24 cellular contexts compared by ENCODE assay signal in genomic region chr22:48382197-48382596, GRCh38.
"Had no signal": no experiment of that assay in that cellular context is flagged by ENCODE, and none has a peak within 500 bp of the region (broad histone marks: within the 10 kb centered on the region; RNA-seq: fewer than 3 reads in every experiment).

No MANE protein-coding gene starts in this region.

- H3K27ac Mint-ChIP-seq: activated CD4-positive, alpha-beta memory T cell treated with anti-CD3 and anti-CD28 coated beads for 36 hours; activated CD4-positive, alpha-beta T cell treated with anti-CD3 and anti-CD28 coated beads, Interleukin-2, amount 10 ng/mL, durations not matched to agents 24 days and 14 days; activated naive CD8-positive, alpha-beta T cell; activated T-helper 17 cell treated with anti-CD3 and anti-CD28 coated beads, Interleukin-2, amount 50 U/mL, for 72 hours; memory B cell had no signal

- H3K4me1 ChIP-seq: gastroesophageal sphincter, parathyroid adenoma, right atrium auricular region, vagina had no signal

- H3K27me3 ChIP-seq: right atrium auricular region, vagina had no signal

- H3K4me3 ChIP-seq: gastroesophageal sphincter, hepatocyte, right atrium auricular region, thoracic aorta, vagina had no signal

- ATAC-seq: activated T-cell treated with anti-CD3 and anti-CD28 coated beads, Interleukin-2, amount 50 U/mL, for 4 hours; activated T-helper 17 cell treated with anti-CD3 and anti-CD28 coated beads, Interleukin-2, amount 50 U/mL, for 72 hours; gastroesophageal sphincter; left cardiac atrium; stimulated activated naive CD8-positive, alpha-beta T cell treated with anti-CD3 and anti-CD28 coated beads, Interleukin-15, Interleukin-2, amounts not matched to agents 100 U/mL and 50 U/mL, for 24 hours had no signal

- H3K36me3 ChIP-seq: gastroesophageal sphincter, right atrium auricular region, thoracic aorta, vagina had no signal

- H3K4me1 Mint-ChIP-seq: activated CD4-positive, alpha-beta T cell treated with anti-CD3 and anti-CD28 coated beads, Interleukin-2, amount 10 ng/mL, durations not matched to agents 24 days and 14 days; activated T-helper 17 cell treated with anti-CD3 and anti-CD28 coated beads, Interleukin-2, amount 50 U/mL, for 72 hours; central memory CD8-positive, alpha-beta T cell; memory B cell had no signal

- H3K27ac ChIP-seq: gastroesophageal sphincter, hepatocyte, parathyroid adenoma, right atrium auricular region, thoracic aorta, vagina had no signal

- H3K4me3 Mint-ChIP-seq: activated CD4-positive, alpha-beta memory T cell treated with anti-CD3 and anti-CD28 coated beads for 36 hours; activated CD4-positive, alpha-beta T cell treated with anti-CD3 and anti-CD28 coated beads, Interleukin-2, amount 10 ng/mL, durations not matched to agents 24 days and 14 days; activated naive CD8-positive, alpha-beta T cell; activated T-cell treated with anti-CD3 and anti-CD28 coated beads, Interleukin-2, amount 50 U/mL, for 4 hours; activated T-helper 17 cell treated with anti-CD3 and anti-CD28 coated beads, Interleukin-2, amount 50 U/mL, for 72 hours; central memory CD8-positive, alpha-beta T cell; memory B cell had no signal

- H3K27me3 Mint-ChIP-seq: activated CD4-positive, alpha-beta T cell treated with anti-CD3 and anti-CD28 coated beads, Interleukin-2, amount 10 ng/mL, durations not matched to agents 24 days and 14 days; activated naive CD8-positive, alpha-beta T cell; activated T-helper 17 cell treated with anti-CD3 and anti-CD28 coated beads, Interleukin-2, amount 50 U/mL, for 72 hours had no signal

- H3K36me3 Mint-ChIP-seq: activated naive CD8-positive, alpha-beta T cell; memory B cell had no signal

- DNase-seq: activated CD4-positive, alpha-beta memory T cell treated with anti-CD3 and anti-CD28 coated beads for 36 hours; activated CD4-positive, alpha-beta T cell treated with anti-CD3 and anti-CD28 coated beads, Interleukin-2, amount 10 ng/mL, durations not matched to agents 24 days and 14 days; activated CD4-positive, CD25-positive, alpha-beta regulatory T cell treated with anti-CD3 and anti-CD28 coated beads, Interleukin-2, amount 50 U/mL, for 72 hours; activated naive CD4-positive, alpha-beta T cell treated with Interleukin-2 at 50 U/mL for 16 hours; activated T-cell treated with anti-CD3 and anti-CD28 coated beads, Interleukin-2, amount 50 U/mL, for 4 hours; anterior cingulate cortex; effector memory CD4-positive, alpha-beta T cell; erythroblast; left cardiac atrium; nucleus accumbens; stimulated activated CD4-positive, alpha-beta T cell treated with anti-CD3 and anti-CD28 coated beads, Interleukin-2, amount 100 ng/mL, for 48 hours; stimulated activated naive CD8-positive, alpha-beta T cell treated with anti-CD3 and anti-CD28 coated beads, Interleukin-15, Interleukin-2, amounts not matched to agents 100 U/mL and 50 U/mL, for 24 hours; T-helper 2 cell; trophoblast cell had no signal
